1 cellular context compared by ENCODE assay signal in the genomic region with DNA sequence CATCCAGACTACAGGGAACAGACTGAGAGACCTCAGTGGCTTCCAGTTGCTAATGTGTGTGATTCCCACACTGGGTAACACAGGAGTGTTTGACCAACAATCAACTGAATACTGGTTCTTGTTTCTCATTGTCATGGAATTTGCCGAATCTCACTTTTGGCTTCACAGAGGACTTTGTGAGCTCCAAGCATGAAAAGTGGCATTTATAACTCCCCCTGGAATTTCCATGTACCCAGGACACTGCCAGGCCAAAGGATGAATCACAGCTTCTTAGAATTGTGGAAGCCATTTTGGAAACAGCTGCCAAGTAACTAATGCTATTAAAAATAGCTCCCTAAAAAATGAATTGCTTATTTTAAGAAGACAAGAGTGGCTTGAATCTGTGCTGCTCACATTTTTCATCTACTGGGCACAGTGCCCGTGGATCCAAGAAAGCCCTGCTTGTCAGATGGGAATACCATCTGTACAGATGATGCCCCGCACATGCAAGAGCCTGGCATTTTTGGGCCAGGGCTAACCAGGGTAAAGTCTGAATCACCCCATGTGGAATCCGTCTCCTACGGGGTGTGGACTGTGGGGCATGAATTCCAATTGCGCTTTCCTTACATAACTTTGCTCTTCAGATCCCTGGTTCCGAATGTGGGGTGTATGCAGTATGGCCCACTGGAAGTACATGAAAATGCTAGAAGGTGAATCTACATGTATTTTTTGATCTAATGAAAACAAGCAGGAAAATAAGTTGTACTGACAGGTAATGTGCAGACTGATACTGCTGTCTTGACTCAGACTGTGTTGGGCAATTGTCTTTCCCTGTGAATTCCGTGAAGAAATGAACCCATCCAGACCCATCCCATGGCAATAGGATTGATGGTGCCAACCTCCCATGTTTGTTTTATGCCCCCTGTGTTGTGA.
TF ChIP-seq lines count a peak whose summit lies in the region.

No MANE protein-coding gene starts in this region.

TF ChIP-seq in SK-N-SH, 30 proteins besides CTCF, POLR2A, EP300 and RAD21 (continued from another document):
- TF ChIP-seq, protein P1, sequence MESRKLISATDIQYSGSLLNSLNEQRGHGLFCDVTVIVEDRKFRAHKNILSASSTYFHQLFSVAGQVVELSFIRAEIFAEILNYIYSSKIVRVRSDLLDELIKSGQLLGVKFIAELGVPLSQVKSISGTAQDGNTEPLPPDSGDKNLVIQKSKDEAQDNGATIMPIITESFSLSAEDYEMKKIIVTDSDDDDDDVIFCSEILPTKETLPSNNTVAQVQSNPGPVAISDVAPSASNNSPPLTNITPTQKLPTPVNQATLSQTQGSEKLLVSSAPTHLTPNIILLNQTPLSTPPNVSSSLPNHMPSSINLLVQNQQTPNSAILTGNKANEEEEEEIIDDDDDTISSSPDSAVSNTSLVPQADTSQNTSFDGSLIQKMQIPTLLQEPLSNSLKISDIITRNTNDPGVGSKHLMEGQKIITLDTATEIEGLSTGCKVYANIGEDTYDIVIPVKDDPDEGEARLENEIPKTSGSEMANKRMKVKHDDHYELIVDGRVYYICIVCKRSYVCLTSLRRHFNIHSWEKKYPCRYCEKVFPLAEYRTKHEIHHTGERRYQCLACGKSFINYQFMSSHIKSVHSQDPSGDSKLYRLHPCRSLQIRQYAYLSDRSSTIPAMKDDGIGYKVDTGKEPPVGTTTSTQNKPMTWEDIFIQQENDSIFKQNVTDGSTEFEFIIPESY (IDR thresholded peaks at IDR 0.05; ENCODE audit: borderline replicate concordance, low read depth) = peak; percentile 84
- TF ChIP-seq GATA2 (CRISPR knock-in tag; IDR thresholded peaks at IDR 0.05) = no peak
- TF ChIP-seq GABPA (IDR thresholded peaks at IDR 0.05; ENCODE audit: low read depth) = no peak; the same call in 1 of the 2 replicates
- peak; percentile 89 for TF ChIP-seq JUND (IDR thresholded peaks at IDR 0.05)
- TF ChIP-seq, protein P2, sequence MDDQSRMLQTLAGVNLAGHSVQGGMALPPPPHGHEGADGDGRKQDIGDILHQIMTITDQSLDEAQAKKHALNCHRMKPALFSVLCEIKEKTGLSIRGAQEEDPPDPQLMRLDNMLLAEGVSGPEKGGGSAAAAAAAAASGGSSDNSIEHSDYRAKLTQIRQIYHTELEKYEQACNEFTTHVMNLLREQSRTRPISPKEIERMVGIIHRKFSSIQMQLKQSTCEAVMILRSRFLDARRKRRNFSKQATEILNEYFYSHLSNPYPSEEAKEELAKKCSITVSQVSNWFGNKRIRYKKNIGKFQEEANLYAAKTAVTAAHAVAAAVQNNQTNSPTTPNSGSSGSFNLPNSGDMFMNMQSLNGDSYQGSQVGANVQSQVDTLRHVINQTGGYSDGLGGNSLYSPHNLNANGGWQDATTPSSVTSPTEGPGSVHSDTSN (IDR thresholded peaks at IDR 0.05) = peak; percentile 97
- TF ChIP-seq RCOR1 (IDR thresholded peaks at IDR 0.05; ENCODE audit: low read length) = no peak
- TF ChIP-seq TEAD4 (IDR thresholded peaks at IDR 0.05; ENCODE audit: borderline replicate concordance, insufficient read depth) = peak; percentile 99
